8 cellular contexts compared by ENCODE assay signal in genomic region chr16:58264961-58265479, GRCh38. TPM values are rescaled to one million over a fixed set of nuclear protein-coding genes. Genes with fewer than 3 reads are reported as not detected.
DNase-seq lines count a peak whose midpoint lies in the region; ATAC-seq, FAIRE-seq and TF ChIP-seq lines count a peak whose summit lies in the region.

No MANE protein-coding gene starts in this region.

- no peak for TF ChIP-seq POLR2A in vagina (IDR thresholded peaks at IDR 0.05)

- peak; percentile 96 for ATAC-seq in SK-N-SH treated with all-trans-retinoic acid at 6 μM for 48 hours
- ATAC-seq in GM21390 (IDR thresholded peaks at IDR 0.05; ENCODE audit: unreplicated experiment), result no peak
- no peak for ATAC-seq in GM21528 (IDR thresholded peaks at IDR 0.05; ENCODE audit: low FRiP score, unreplicated experiment)

- DNase-seq in stimulated activated CD4-positive, alpha-beta T cell treated with anti-CD3 and anti-CD28 coated beads, Interleukin-4, amount 100 ng/mL, for 24 hours, result peak; percentile 8
- no peak for DNase-seq in stimulated activated CD4-positive, alpha-beta T cell treated with anti-CD3 and anti-CD28 coated beads, Interleukin-4, amount 100 ng/mL, for 4 hours
- peak; percentile 76 to 89 for DNase-seq in foreskin fibroblast
- DNase-seq in urothelium cell line (ENCODE audit: low spot score), result peak; percentile 66
- no peak for DNase-seq in vagina (ENCODE audit: extremely low spot score in 2 of 2)

- H3K36me3 ChIP-seq in vagina, result peaks cover 0 to 3% of the 10 kb centered on the region in 2 donors

- H3K4me1 ChIP-seq in vagina, result no peaks in the 10 kb centered on the region

- TF ChIP-seq CTCF in foreskin fibroblast (IDR thresholded peaks at IDR 0.05; ENCODE audit: low read depth, low read length) (no peak), vagina (IDR thresholded peaks at IDR 0.05) (no peak)

- no peak for FAIRE-seq in urothelium cell line (lab: Jason Lieb, UNC)

- H3K4me3 ChIP-seq in foreskin fibroblast (ENCODE audit: low read depth in 1 of 2, low read length in 2 of 2) (no peak overlapping the region), vagina (no peak overlapping the region)

- intact Hi-C loops in vagina (cut with DNase I), result no loop called here

- no peak overlapping the region for H3K27ac ChIP-seq in vagina

- no peaks in the 10 kb centered on the region for H3K9me3 ChIP-seq in vagina

- H3K27me3 ChIP-seq in vagina, result no peaks in the 10 kb centered on the region

TF ChIP-seq in SK-N-SH treated with all-trans-retinoic acid at 6 μM for 48 hours, 23 proteins besides CTCF, POLR2A, EP300 and RAD21:
- TF ChIP-seq OSR1 (CRISPR knock-in tag; IDR thresholded peaks at IDR 0.05) (no peak), GLIS3 (CRISPR knock-in tag; IDR thresholded peaks at IDR 0.05) (no peak), TSHZ2 (CRISPR knock-in tag; IDR thresholded peaks at IDR 0.05) (no peak), SNAI2 (CRISPR knock-in tag; IDR thresholded peaks at IDR 0.05) (no peak), CREB5 (CRISPR knock-in tag; IDR thresholded peaks at IDR 0.05; ENCODE audit: low read depth) (no peak), PATZ1 (CRISPR knock-in tag; IDR thresholded peaks at IDR 0.05; ENCODE audit: borderline replicate concordance) (no peak), ARNTL (CRISPR knock-in tag; IDR thresholded peaks at IDR 0.05; ENCODE audit: borderline replicate concordance, low read depth) (no peak), ZFP30 (CRISPR knock-in tag; IDR thresholded peaks at IDR 0.05) (no peak), RARB (CRISPR knock-in tag; IDR thresholded peaks at IDR 0.05) (no peak), POU6F1 (CRISPR knock-in tag; IDR thresholded peaks at IDR 0.05; ENCODE audit: borderline replicate concordance, low read depth) (no peak), ZNF565 (CRISPR knock-in tag; conservative IDR thresholded peaks at IDR 0.05; ENCODE audit: low read depth) (no peak), TOX (CRISPR knock-in tag; IDR thresholded peaks at IDR 0.05; ENCODE audit: borderline replicate concordance) (no peak), ZNF70 (CRISPR knock-in tag; IDR thresholded peaks at IDR 0.05) (no peak), ZNF8 (CRISPR knock-in tag; IDR thresholded peaks at IDR 0.05) (no peak), ESRRG (CRISPR knock-in tag; IDR thresholded peaks at IDR 0.05) (no peak), CSRNP3 (CRISPR knock-in tag; IDR thresholded peaks at IDR 0.05) (no peak), BACH2 (CRISPR knock-in tag; IDR thresholded peaks at IDR 0.05; ENCODE audit: borderline replicate concordance) (no peak), ZC3H10 (CRISPR knock-in tag; IDR thresholded peaks at IDR 0.05) (no peak)

RNA-seq across cellular contexts. Expression of gene PRSS54, which starts 29.8 kb away (rescaled TPM):
- total RNA-seq in vagina, result not detected

Comparison
In these comparisons a context has a peak if more than half of its experiments do, and no peak if none do; other contexts are left out.
1. DNase-seq: peak in stimulated activated CD4-positive, alpha-beta T cell treated with anti-CD3 and anti-CD28 coated beads, Interleukin-4, amount 100 ng/mL, for 24 hours (single experiment), foreskin fibroblast (2 of 2) and urothelium cell line (single experiment); none in stimulated activated CD4-positive, alpha-beta T cell treated with anti-CD3 and anti-CD28 coated beads, Interleukin-4, amount 100 ng/mL, for 4 hours (0 of 2) and vagina (0 of 2).